Comparison of ENCODE assay signal across 23 cellular contexts in genomic region chr12:113756609-113757008, GRCh38.
"Had no signal": no experiment of that assay in that cellular context is flagged by ENCODE, and none has a peak within 500 bp of the region (broad histone marks: within the 10 kb centered on the region; RNA-seq: fewer than 3 reads in every experiment).

No MANE protein-coding gene starts in this region.

- H3K27me3 ChIP-seq: colonic mucosa had no signal

- H3K4me1 ChIP-seq: colonic mucosa, esophagus squamous epithelium, gastrocnemius medialis, heart right ventricle, left lung, lower lobe of right lung had no signal

- H3K4me3 ChIP-seq: colonic mucosa, esophagus squamous epithelium, gastrocnemius medialis, heart right ventricle, left lung, lower lobe of right lung, mucosa of descending colon had no signal

- FAIRE-seq: endometrium, islet of Langerhans, keratinocyte had no signal

- H3K27ac ChIP-seq: colonic mucosa, epithelial cell of prostate, esophagus squamous epithelium, gastrocnemius medialis, heart right ventricle, left lung, lower lobe of right lung had no signal

- H3K36me3 ChIP-seq: colonic mucosa, esophagus squamous epithelium, gastrocnemius medialis, heart right ventricle, left lung, lower lobe of right lung had no signal

- DNase-seq: colonic mucosa; cortex of kidney; effector CD8-positive, alpha-beta T cell; effector memory CD8-positive, alpha-beta T cell; erythroblast; esophagus squamous epithelium; foreskin melanocyte; gastrocnemius medialis; glutamatergic neuron; heart right ventricle; hippocampal formation; left cardiac atrium; left lung; left ventricle myocardium superior; lower lobe of right lung; mesenchymal stem cell; mucosa of descending colon; naive B cell had no signal

- ATAC-seq: effector memory CD8-positive, alpha-beta T cell; esophagus mucosa; gastrocnemius medialis; heart right ventricle; left cardiac atrium; left lung; left ventricle myocardium superior; mucosa of descending colon had no signal

- H3K9me3 ChIP-seq: colonic mucosa, esophagus squamous epithelium, gastrocnemius medialis, left lung, lower lobe of right lung, mucosa of descending colon had no signal
